Comparison of ENCODE assay signal across 1 cellular context in the genomic region with DNA sequence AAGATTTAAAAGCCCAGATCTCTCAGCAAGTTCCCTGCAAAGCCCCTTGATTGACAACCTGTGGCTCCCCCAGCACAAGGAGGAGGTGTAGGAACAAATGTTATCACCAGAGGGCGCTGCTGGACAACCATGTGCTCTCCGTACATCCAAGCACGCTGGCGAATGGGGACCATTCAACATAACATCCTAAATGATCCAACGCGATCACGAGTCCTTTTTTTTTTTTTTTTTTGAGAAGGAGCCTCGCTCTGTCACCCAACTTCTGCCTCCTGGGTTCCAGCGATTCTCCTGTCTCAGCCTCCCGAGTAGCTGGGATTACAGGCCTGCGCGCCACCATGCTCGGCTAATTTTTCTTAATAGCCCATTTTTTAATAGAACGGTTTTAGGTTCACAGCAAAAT.
A peak's percentile ranks its signal among the peaks of the same experiment; 100 is the strongest.
TF ChIP-seq lines count a peak whose summit lies in the region.

No MANE protein-coding gene starts in this region.

TF ChIP-seq in K562, 482 proteins besides CTCF, POLR2A, EP300 and RAD21 (continued from another document):
- TF ChIP-seq CREB3L1 (IDR thresholded peaks at IDR 0.05; ENCODE audit: borderline replicate concordance, low read depth) (no peak), MEIS2 (IDR thresholded peaks at IDR 0.05; ENCODE audit: partially characterized antibody) (peak; percentile 47), MNT (conservative IDR thresholded peaks at IDR 0.05) (0 out of 4 replicates have a peak, but pooled peaks of 1 of the 2 experiments have one; percentile 15), ZNF384 (IDR thresholded peaks at IDR 0.05; ENCODE audit: low read depth, low read length) (peak; percentile 79)
- TF ChIP-seq, protein P1, sequence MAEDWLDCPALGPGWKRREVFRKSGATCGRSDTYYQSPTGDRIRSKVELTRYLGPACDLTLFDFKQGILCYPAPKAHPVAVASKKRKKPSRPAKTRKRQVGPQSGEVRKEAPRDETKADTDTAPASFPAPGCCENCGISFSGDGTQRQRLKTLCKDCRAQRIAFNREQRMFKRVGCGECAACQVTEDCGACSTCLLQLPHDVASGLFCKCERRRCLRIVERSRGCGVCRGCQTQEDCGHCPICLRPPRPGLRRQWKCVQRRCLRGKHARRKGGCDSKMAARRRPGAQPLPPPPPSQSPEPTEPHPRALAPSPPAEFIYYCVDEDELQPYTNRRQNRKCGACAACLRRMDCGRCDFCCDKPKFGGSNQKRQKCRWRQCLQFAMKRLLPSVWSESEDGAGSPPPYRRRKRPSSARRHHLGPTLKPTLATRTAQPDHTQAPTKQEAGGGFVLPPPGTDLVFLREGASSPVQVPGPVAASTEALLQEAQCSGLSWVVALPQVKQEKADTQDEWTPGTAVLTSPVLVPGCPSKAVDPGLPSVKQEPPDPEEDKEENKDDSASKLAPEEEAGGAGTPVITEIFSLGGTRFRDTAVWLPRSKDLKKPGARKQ (CRISPR knock-in tag; IDR thresholded peaks at IDR 0.05), result peak; percentile 84
- TF ChIP-seq, protein P2, sequence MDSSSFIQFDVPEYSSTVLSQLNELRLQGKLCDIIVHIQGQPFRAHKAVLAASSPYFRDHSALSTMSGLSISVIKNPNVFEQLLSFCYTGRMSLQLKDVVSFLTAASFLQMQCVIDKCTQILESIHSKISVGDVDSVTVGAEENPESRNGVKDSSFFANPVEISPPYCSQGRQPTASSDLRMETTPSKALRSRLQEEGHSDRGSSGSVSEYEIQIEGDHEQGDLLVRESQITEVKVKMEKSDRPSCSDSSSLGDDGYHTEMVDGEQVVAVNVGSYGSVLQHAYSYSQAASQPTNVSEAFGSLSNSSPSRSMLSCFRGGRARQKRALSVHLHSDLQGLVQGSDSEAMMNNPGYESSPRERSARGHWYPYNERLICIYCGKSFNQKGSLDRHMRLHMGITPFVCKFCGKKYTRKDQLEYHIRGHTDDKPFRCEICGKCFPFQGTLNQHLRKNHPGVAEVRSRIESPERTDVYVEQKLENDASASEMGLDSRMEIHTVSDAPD (CRISPR knock-in tag; IDR thresholded peaks at IDR 0.05), result no peak
- TF ChIP-seq, protein P3, sequence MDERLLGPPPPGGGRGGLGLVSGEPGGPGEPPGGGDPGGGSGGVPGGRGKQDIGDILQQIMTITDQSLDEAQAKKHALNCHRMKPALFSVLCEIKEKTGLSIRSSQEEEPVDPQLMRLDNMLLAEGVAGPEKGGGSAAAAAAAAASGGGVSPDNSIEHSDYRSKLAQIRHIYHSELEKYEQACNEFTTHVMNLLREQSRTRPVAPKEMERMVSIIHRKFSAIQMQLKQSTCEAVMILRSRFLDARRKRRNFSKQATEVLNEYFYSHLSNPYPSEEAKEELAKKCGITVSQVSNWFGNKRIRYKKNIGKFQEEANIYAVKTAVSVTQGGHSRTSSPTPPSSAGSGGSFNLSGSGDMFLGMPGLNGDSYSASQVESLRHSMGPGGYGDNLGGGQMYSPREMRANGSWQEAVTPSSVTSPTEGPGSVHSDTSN (CRISPR knock-in tag; IDR thresholded peaks at IDR 0.05; ENCODE audit: low read depth), result no peak
- TF ChIP-seq, protein P3 (tag; conservative IDR thresholded peaks at IDR 0.05; ENCODE audit: low read depth), result peak; percentile 68
